In the genomic region with DNA sequence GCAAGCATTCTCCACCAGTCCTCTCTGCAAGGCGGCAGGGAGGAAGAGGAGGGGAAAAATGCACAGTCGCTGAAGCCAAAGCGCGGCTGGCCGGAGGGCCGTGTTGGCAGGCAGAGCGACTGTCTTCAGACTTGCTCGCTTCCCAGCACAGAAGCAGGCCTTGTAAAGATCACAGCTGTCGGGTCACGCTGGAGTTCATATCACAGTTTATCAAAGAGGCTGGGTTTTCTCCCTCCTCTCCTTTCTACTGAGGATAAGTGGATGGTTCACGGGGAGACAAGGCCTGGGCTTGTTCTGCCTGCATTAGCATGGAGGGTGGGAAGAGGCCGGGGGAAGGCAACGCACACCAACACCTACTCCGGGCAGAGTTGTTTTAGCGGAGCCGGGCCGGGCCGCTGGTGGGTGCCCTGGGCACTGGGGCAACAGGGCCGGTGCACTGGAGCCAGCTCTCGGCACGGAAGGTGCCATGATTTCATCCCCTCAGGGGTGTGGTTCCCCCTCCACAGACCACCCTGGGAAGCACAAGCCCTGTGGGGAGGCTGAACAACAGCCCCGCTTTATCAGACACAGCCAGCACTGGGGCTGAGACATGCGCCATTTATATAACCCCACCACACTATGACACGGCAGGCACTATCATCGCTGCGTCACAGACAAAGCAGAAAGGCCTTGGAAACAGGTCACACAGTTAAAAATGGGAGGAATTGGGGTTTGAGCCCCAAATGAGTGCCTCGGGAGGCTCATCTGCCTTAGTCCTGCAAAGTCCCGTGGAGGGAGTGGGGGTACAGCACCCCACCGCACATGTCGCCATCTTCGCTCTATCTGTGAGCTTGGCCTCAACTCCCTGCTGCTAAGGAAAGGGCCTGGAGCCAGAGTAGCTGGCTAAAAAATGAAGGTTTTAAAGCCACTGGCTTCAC, we compare ENCODE assay signal across 1 cellular context.
TF ChIP-seq lines count a peak whose summit lies in the region.

No MANE protein-coding gene starts in this region.

TF ChIP-seq in HepG2, 621 proteins besides CTCF, POLR2A, EP300 and RAD21 (continued from another document and continues in another):
- no peak for TF ChIP-seq PRDM4 (CRISPR knock-in tag; IDR thresholded peaks at IDR 0.05; ENCODE audit: borderline replicate concordance)
- TF ChIP-seq ATM (IDR thresholded peaks at IDR 0.05; ENCODE audit: borderline replicate concordance) = no peak
- no peak for TF ChIP-seq ZNF460 (CRISPR knock-in tag; IDR thresholded peaks at IDR 0.05; ENCODE audit: borderline replicate concordance)
- TF ChIP-seq NBN (conservative IDR thresholded peaks at IDR 0.05) = no peak
- TF ChIP-seq ZNF552 (CRISPR knock-in tag; IDR thresholded peaks at IDR 0.05; ENCODE audit: borderline replicate concordance) = no peak
- no peak for TF ChIP-seq STAT6 (CRISPR knock-in tag; IDR thresholded peaks at IDR 0.05; ENCODE audit: borderline replicate concordance)
- TF ChIP-seq HES4 (CRISPR knock-in tag; IDR thresholded peaks at IDR 0.05; ENCODE audit: borderline replicate concordance) = peak; percentile 85; the same call in 1 of the 2 replicates
- peak; percentile 9 for TF ChIP-seq XRCC5 (optimal IDR thresholded peaks at IDR 0.05; ENCODE audit: low read length)
- no peak for TF ChIP-seq MIER3 (CRISPR knock-in tag; IDR thresholded peaks at IDR 0.05; ENCODE audit: borderline replicate concordance)
- no peak for TF ChIP-seq JDP2 (CRISPR knock-in tag; IDR thresholded peaks at IDR 0.05; ENCODE audit: borderline replicate concordance)
- no peak for TF ChIP-seq GRHL1 (CRISPR knock-in tag; conservative IDR thresholded peaks at IDR 0.05)
- TF ChIP-seq HBP1 (CRISPR knock-in tag; IDR thresholded peaks at IDR 0.05; ENCODE audit: low read depth) = no peak
- TF ChIP-seq MED1 (CRISPR knock-in tag; IDR thresholded peaks at IDR 0.05) = no peak
- no peak for TF ChIP-seq ZFY (CRISPR knock-in tag; IDR thresholded peaks at IDR 0.05)
- TF ChIP-seq RORA (CRISPR knock-in tag; IDR thresholded peaks at IDR 0.05) = no peak
- TF ChIP-seq ZNF292 (CRISPR knock-in tag; IDR thresholded peaks at IDR 0.05; ENCODE audit: borderline replicate concordance, low read depth) = 0 out of 2 replicates have a peak, but pooled peaks have one; percentile 1
- no peak for TF ChIP-seq MXD4 (CRISPR knock-in tag; IDR thresholded peaks at IDR 0.05)
- no peak; the same call in 1 of the 2 replicates for TF ChIP-seq ZNF777 (CRISPR knock-in tag; IDR thresholded peaks at IDR 0.05)
- no peak for TF ChIP-seq NFIB (CRISPR knock-in tag; IDR thresholded peaks at IDR 0.05; ENCODE audit: borderline replicate concordance)
- TF ChIP-seq JUNB (CRISPR knock-in tag; IDR thresholded peaks at IDR 0.05; ENCODE audit: borderline replicate concordance) = no peak
- TF ChIP-seq ZBTB34 (CRISPR knock-in tag; IDR thresholded peaks at IDR 0.05) = no peak
- no peak for TF ChIP-seq MAFK (conservative IDR thresholded peaks at IDR 0.05 in 1 of 2, IDR thresholded peaks at IDR 0.05 in 1 of 2; ENCODE audit: low read length in 2 of 2)
- TF ChIP-seq SIN3B (IDR thresholded peaks at IDR 0.05; ENCODE audit: low read length) = no peak
- no peak for TF ChIP-seq ZNF180 (CRISPR knock-in tag; IDR thresholded peaks at IDR 0.05; ENCODE audit: borderline replicate concordance, low read depth)
- TF ChIP-seq SALL1 (CRISPR knock-in tag; IDR thresholded peaks at IDR 0.05) = no peak
- TF ChIP-seq ZNF296 (CRISPR knock-in tag; conservative IDR thresholded peaks at IDR 0.05) = no peak; the same call in 1 of the 2 replicates
- no peak for TF ChIP-seq KMT2B (CRISPR knock-in tag; IDR thresholded peaks at IDR 0.05)
- TF ChIP-seq, protein P1, sequence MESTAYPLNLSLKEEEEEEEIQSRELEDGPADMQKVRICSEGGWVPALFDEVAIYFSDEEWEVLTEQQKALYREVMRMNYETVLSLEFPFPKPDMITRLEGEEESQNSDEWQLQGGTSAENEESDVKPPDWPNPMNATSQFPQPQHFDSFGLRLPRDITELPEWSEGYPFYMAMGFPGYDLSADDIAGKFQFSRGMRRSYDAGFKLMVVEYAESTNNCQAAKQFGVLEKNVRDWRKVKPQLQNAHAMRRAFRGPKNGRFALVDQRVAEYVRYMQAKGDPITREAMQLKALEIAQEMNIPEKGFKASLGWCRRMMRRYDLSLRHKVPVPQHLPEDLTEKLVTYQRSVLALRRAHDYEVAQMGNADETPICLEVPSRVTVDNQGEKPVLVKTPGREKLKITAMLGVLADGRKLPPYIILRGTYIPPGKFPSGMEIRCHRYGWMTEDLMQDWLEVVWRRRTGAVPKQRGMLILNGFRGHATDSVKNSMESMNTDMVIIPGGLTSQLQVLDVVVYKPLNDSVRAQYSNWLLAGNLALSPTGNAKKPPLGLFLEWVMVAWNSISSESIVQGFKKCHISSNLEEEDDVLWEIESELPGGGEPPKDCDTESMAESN (CRISPR knock-in tag; conservative IDR thresholded peaks at IDR 0.05) = no peak
- TF ChIP-seq KDM4B (CRISPR knock-in tag; IDR thresholded peaks at IDR 0.05) = no peak
- TF ChIP-seq ZNF160 (CRISPR knock-in tag; IDR thresholded peaks at IDR 0.05) = no peak
- TF ChIP-seq POLR2AphosphoS5 (IDR thresholded peaks at IDR 0.05; ENCODE audit: low read depth, low read length) = no peak
- TF ChIP-seq ZNF768 (CRISPR knock-in tag; IDR thresholded peaks at IDR 0.05) = no peak
- TF ChIP-seq FIP1L1 (IDR thresholded peaks at IDR 0.05; ENCODE audit: borderline replicate concordance, insufficient read depth, low read depth, low read length) = no peak
- TF ChIP-seq, protein P2, sequence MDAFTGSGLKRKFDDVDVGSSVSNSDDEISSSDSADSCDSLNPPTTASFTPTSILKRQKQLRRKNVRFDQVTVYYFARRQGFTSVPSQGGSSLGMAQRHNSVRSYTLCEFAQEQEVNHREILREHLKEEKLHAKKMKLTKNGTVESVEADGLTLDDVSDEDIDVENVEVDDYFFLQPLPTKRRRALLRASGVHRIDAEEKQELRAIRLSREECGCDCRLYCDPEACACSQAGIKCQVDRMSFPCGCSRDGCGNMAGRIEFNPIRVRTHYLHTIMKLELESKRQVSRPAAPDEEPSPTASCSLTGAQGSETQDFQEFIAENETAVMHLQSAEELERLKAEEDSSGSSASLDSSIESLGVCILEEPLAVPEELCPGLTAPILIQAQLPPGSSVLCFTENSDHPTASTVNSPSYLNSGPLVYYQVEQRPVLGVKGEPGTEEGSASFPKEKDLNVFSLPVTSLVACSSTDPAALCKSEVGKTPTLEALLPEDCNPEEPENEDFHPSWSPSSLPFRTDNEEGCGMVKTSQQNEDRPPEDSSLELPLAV (CRISPR knock-in tag; conservative IDR thresholded peaks at IDR 0.05; ENCODE audit: low read depth) = no peak
- peak; percentile 66; the same call in 1 of the 2 replicates for TF ChIP-seq NRL (CRISPR knock-in tag; IDR thresholded peaks at IDR 0.05; ENCODE audit: borderline replicate concordance)
- TF ChIP-seq, protein P3, sequence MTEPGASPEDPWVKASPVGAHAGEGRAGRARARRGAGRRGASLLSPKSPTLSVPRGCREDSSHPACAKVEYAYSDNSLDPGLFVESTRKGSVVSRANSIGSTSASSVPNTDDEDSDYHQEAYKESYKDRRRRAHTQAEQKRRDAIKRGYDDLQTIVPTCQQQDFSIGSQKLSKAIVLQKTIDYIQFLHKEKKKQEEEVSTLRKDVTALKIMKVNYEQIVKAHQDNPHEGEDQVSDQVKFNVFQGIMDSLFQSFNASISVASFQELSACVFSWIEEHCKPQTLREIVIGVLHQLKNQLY (CRISPR knock-in tag; IDR thresholded peaks at IDR 0.05) = no peak
- TF ChIP-seq AGO1 (IDR thresholded peaks at IDR 0.05; ENCODE audit: low read depth, low read length, poor library complexity, severe bottlenecking) = peak; percentile 61
- TF ChIP-seq AFF4 (CRISPR knock-in tag; IDR thresholded peaks at IDR 0.05) = 0 out of 2 replicates have a peak, but pooled peaks have one; percentile 33
